Comparison of ENCODE assay signal across 14 cellular contexts in the genomic region with DNA sequence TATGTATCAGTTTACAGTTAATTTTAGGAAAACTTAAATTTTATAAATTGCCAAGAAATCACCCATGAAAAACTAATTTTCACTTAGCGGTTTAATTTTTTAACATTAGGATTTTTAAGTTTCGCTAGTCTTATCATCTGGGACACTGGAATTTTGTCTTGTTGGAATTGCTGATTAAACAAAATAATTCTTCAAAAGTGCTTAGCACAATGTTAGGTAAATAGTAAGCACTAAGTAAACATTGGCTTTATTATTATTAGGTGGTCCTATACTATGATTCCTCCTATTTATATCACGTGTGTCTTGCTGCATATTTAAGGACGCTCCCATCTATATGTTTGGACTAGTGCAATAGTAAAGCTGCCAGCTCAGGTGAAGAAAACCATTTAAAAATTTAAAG. TPM values are rescaled to one million over a fixed set of nuclear protein-coding genes. Genes with fewer than 3 reads are reported as not detected.
DNase-seq lines count a peak whose midpoint lies in the region; ATAC-seq and TF ChIP-seq lines count a peak whose summit lies in the region.
"Had no signal": no experiment of that assay in that cellular context is flagged by ENCODE, and none has a peak within 500 bp of the region (broad histone marks: within the 10 kb centered on the region; RNA-seq: fewer than 3 reads in every experiment).

No MANE protein-coding gene starts in this region.

- H3K4me3 ChIP-seq in heart left ventricle (no peak overlapping the region), stomach (no peak overlapping the region)

- no peaks in the 10 kb centered on the region for H3K36me3 ChIP-seq in heart left ventricle
- H3K36me3 ChIP-seq in stomach = no peaks in the 10 kb centered on the region

- no peak for TF ChIP-seq CTCF in heart left ventricle (IDR thresholded peaks at IDR 0.05)
- no peak for TF ChIP-seq CTCF in chondrocyte (IDR thresholded peaks at IDR 0.05)
- TF ChIP-seq CTCF in stomach (IDR thresholded peaks at IDR 0.05) = no peak

- no peak for DNase-seq in heart left ventricle
- DNase-seq in Right ventricle myocardium superior = no peak
- DNase-seq in chondrocyte (ENCODE audit: low spot score) = no peak
- no peak for DNase-seq in stomach
- no peak for DNase-seq in middle frontal gyrus (ENCODE audit: extremely low spot score, low spot score)
- no peak for DNase-seq in cortex of kidney (lab: John Stamatoyannopoulos, UW)
- no peak for DNase-seq in A172 (ENCODE audit: low spot score)
- DNase-seq: activated gamma-delta T cell; CD4-positive, alpha-beta T cell; endodermal cell; H7; NCI-H2171 had no signal

- TF ChIP-seq POLR2A in heart left ventricle (IDR thresholded peaks at IDR 0.05) (no peak), stomach (IDR thresholded peaks at IDR 0.05) (no peak)

- WGBS in heart left ventricle, 4 donors = 92 to 97% (median 96%) methylated on average over 4 of the region's 4 CpGs
- 72 to 85% (median 75%) methylated on average over 4 of the region's 4 CpGs for WGBS in stomach, 5 donors

- no peaks in the 10 kb centered on the region for H3K27me3 ChIP-seq in heart left ventricle
- H3K27me3 ChIP-seq in stomach = no peaks in the 10 kb centered on the region

- no peaks in the 10 kb centered on the region for H3K27me3 Mint-ChIP-seq in chondrocyte (ENCODE audit: low read depth)
- H3K27me3 Mint-ChIP-seq: CD4-positive, alpha-beta T cell had no signal

- H3K27ac ChIP-seq in heart left ventricle (peak overlapping the region in 11 of 12 donors; percentile 5 to 91 (median 61)), stomach (peak overlapping the region in 4 of 5 donors; percentile 59 to 87 (median 62))
- H3K27ac ChIP-seq: parathyroid adenoma had no signal

- H3K36me3 Mint-ChIP-seq in chondrocyte (ENCODE audit: low read depth) = peaks cover 2% of the 10 kb centered on the region

- intact Hi-C loops in heart left ventricle (cut with DNase I) = loop anchor here in 2 of 10 donors (5.0 to 10.0 kb wide), 2 partner anchors 54 to 57 kb away; a partner anchor contains a TSS
- intact Hi-C loops in Right ventricle myocardium superior (cut with DNase I) = no loop called here
- intact Hi-C loops in stomach (cut with DNase I; ENCODE audit: low total_unique reads) = no loop called here

- TF ChIP-seq EP300 in stomach (IDR thresholded peaks at IDR 0.05) = no peak

- H3K4me3 Mint-ChIP-seq in chondrocyte (ENCODE audit: unreplicated experiment) = no peak overlapping the region
- H3K4me3 Mint-ChIP-seq: CD4-positive, alpha-beta T cell; endodermal cell had no signal

- H3K27ac Mint-ChIP-seq in chondrocyte (ENCODE audit: unreplicated experiment) = peak overlapping the region; percentile 70
- H3K27ac Mint-ChIP-seq: CD4-positive, alpha-beta T cell; endodermal cell had no signal

- ATAC-seq in heart left ventricle = no peak
- no peak for ATAC-seq in Right ventricle myocardium superior (ENCODE audit: poor library complexity)
- peak; percentile 9 for ATAC-seq in HG03135 (IDR thresholded peaks at IDR 0.05; ENCODE audit: unreplicated experiment)

- no peaks in the 10 kb centered on the region for H3K9me3 ChIP-seq in heart left ventricle
- H3K9me3 ChIP-seq in stomach = no peaks in the 10 kb centered on the region

- H3K4me1 ChIP-seq in heart left ventricle = peaks cover 0 to 60% (median 24%) of the 10 kb centered on the region in 12 donors
- H3K4me1 ChIP-seq in stomach = peaks cover 0 to 56% (median 21%) of the 10 kb centered on the region in 4 donors
- H3K4me1 ChIP-seq: parathyroid adenoma had no signal

- peaks cover 46% of the 10 kb centered on the region for H3K4me1 Mint-ChIP-seq in chondrocyte (ENCODE audit: low read depth)

- no peaks in the 10 kb centered on the region for H3K9me3 Mint-ChIP-seq in chondrocyte (ENCODE audit: low read depth)
- H3K9me3 Mint-ChIP-seq: CD4-positive, alpha-beta T cell; endodermal cell had no signal

RNA-seq across cellular contexts. Expression of a gene that starts 54.6 kb away (rescaled TPM):
- total RNA-seq in heart left ventricle (10 to 100 TPM; 26.2 to 45.4 (median 33.7) TPM), Right ventricle myocardium superior (37.8 TPM), chondrocyte (30.9 to 42.9 TPM (median 35.3 TPM) in 3 replicates), stomach (100 to 1,000 TPM in 2 of 5 donors, 10 to 100 TPM in 3; 86.4 to 166 (median 95.1) TPM)
- polyA plus RNA-seq in heart left ventricle (10 to 100 TPM; 14.5 to 20.3 TPM), stomach (10 to 100 TPM; 13.5 to 20.0 (median 15.5) TPM)
- total RNA-seq in A172 (2014; rRNA removed; shearing (Covaris generic)) = 29.1 and 32.7 TPM in 2 replicates
